In the genomic region with DNA sequence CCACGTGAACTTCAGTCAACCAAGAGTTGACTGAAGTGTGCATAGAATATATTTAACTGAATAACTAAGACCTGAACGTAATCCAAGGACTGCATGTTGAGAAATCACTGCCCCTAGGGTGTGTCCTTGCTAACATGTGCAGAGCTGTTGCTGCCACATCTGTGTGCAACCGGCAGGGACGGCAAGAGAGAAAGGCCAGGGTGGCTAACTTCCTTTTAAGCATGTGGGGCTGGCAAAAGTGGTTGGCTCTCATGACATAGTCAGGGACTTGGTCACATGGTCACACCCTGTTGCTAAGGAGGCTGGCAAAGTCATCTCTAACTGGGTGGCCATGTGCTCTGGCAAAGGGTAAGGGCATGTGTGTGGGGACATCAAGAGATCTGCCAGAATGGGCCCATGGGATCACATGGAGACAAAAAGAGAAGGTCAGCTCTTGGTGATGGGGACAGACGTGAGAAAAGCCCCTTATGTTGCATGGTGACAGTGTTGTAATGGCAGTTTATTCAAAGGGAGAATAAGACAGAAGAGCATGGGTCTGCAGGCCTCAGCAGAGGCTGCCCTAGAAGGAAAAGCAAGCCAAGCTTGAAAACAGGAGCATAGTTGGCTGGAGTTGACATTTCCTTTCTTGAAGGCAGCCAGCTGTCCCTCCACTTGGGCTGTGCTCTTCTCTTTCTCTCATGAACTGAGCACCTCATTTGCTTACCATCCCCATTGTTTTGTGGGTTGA, we compare ENCODE assay signal across 21 cellular contexts. TPM values are rescaled to one million over a fixed set of nuclear protein-coding genes. Genes with fewer than 3 reads are reported as not detected.
DNase-seq lines count a peak whose midpoint lies in the region; ATAC-seq and TF ChIP-seq lines count a peak whose summit lies in the region.
"Had no signal": no experiment of that assay in that cellular context is flagged by ENCODE, and none has a peak within 500 bp of the region (broad histone marks: within the 10 kb centered on the region; RNA-seq: fewer than 3 reads in every experiment).

No MANE protein-coding gene starts in this region.

- H3K4me1 Mint-ChIP-seq in stimulated activated naive B cell treated with anti-CD40 and anti-IgM and Interleukin-4, amounts not matched to agents 10 μg/mL and 1 μg/mL and 100 μg/mL, for 72 hours = no peaks in the 10 kb centered on the region

- H3K4me3 ChIP-seq in AG10803 (ENCODE audit: low read length) = no peak overlapping the region
- H3K4me3 ChIP-seq in fibroblast of villous mesenchyme (ENCODE audit: low read depth, low read length) = no peak overlapping the region
- H3K4me3 ChIP-seq: mucosa of descending colon, smooth muscle cell, thyroid gland had no signal

- H3K27me3 Mint-ChIP-seq in stimulated activated naive B cell treated with anti-CD40 and anti-IgM and Interleukin-4, amounts not matched to agents 10 μg/mL and 1 μg/mL and 100 μg/mL, for 72 hours = peaks cover 0 to 5% of the 10 kb centered on the region in 2 donors
- H3K27me3 Mint-ChIP-seq: CD8-positive, alpha-beta memory T cell had no signal

- DNase-seq in AG10803 (ENCODE audit: low read depth) (peak; percentile 40), OCI-M1 (lab: John Stamatoyannopoulos, UW) (peak; percentile 4), fibroblast of villous mesenchyme (ENCODE audit: low read depth) (peak; percentile 5), mesenteric fat pad (ENCODE audit: low spot score) (peak; percentile 71), NCI-H1436 (lab: John Stamatoyannopoulos, UW) (no peak), NCI-H345 treated with DMSO at 0.1 percent for 48 hours (lab: John Stamatoyannopoulos, UW; ENCODE audit: unreplicated experiment) (no peak)
- no peak for DNase-seq in stimulated activated naive B cell treated with anti-CD40 and anti-IgM and Interleukin-4, amounts not matched to agents 10 μg/mL and 1 μg/mL and 100 μg/mL, for 72 hours
- DNase-seq: activated CD8-positive, alpha-beta T cell treated with anti-CD3 and anti-CD28 coated beads, Interleukin-2, amount 10 ng/mL, durations not matched to agents 7 days and 5 days; amniotic stem cell; CD8-positive, alpha-beta memory T cell; kidney; NCI-H1092; nucleus accumbens; SW 1271 had no signal

- H3K9me3 Mint-ChIP-seq in stimulated activated naive B cell treated with anti-CD40 and anti-IgM and Interleukin-4, amounts not matched to agents 10 μg/mL and 1 μg/mL and 100 μg/mL, for 72 hours = no peaks in the 10 kb centered on the region

- no peaks in the 10 kb centered on the region for H3K36me3 Mint-ChIP-seq in stimulated activated naive B cell treated with anti-CD40 and anti-IgM and Interleukin-4, amounts not matched to agents 10 μg/mL and 1 μg/mL and 100 μg/mL, for 72 hours
- H3K36me3 Mint-ChIP-seq: CD8-positive, alpha-beta memory T cell; IgD-negative memory B cell had no signal

- no peak overlapping the region for H3K4me3 Mint-ChIP-seq in stimulated activated naive B cell treated with anti-CD40 and anti-IgM and Interleukin-4, amounts not matched to agents 10 μg/mL and 1 μg/mL and 100 μg/mL, for 72 hours
- H3K4me3 Mint-ChIP-seq: activated CD8-positive, alpha-beta T cell treated with anti-CD3 and anti-CD28 coated beads, Interleukin-2, amount 10 ng/mL, durations not matched to agents 7 days and 5 days; CD8-positive, alpha-beta memory T cell; IgD-negative memory B cell had no signal

- no peak for ATAC-seq in HG02571 (IDR thresholded peaks at IDR 0.05; ENCODE audit: unreplicated experiment)
- ATAC-seq in stimulated activated naive B cell treated with anti-CD40 and anti-IgM and Interleukin-4, amounts not matched to agents 10 μg/mL and 1 μg/mL and 100 μg/mL, for 72 hours (replicated peaks) = no peak
- ATAC-seq: activated CD8-positive, alpha-beta T cell treated with anti-CD3 and anti-CD28 coated beads, Interleukin-2, amount 10 ng/mL, durations not matched to agents 7 days and 5 days; mucosa of descending colon; Panc1 had no signal

- TF ChIP-seq CTCF in AG10803 (conservative IDR thresholded peaks at IDR 0.05; ENCODE audit: low read length) (no peak), fibroblast of villous mesenchyme (IDR thresholded peaks at IDR 0.05; ENCODE audit: insufficient read depth, low read depth, low read length) (no peak)

- H3K27ac Mint-ChIP-seq in stimulated activated naive B cell treated with anti-CD40 and anti-IgM and Interleukin-4, amounts not matched to agents 10 μg/mL and 1 μg/mL and 100 μg/mL, for 72 hours = no peak overlapping the region
- H3K27ac Mint-ChIP-seq: activated CD8-positive, alpha-beta T cell treated with anti-CD3 and anti-CD28 coated beads, Interleukin-2, amount 10 ng/mL, durations not matched to agents 7 days and 5 days; IgD-negative memory B cell had no signal

RNA-seq across cellular contexts. Expression of a gene that starts 52.5 kb away (rescaled TPM):
- total RNA-seq in fibroblast of villous mesenchyme (0.32 and 1.7 TPM in 2 replicates), mesenteric fat pad (11.9 TPM)
- total RNA-seq: activated CD8-positive, alpha-beta T cell treated with anti-CD3 and anti-CD28 coated beads, Interleukin-2, amount 10 ng/mL, durations not matched to agents 7 days and 5 days; CD8-positive, alpha-beta memory T cell; endothelial cell of umbilical vein had no signal

Comparison
In these comparisons a context has a peak if more than half of its experiments do, and no peak if none do; other contexts are left out.
1. DNase-seq: peak in AG10803 (single experiment), OCI-M1 (single experiment), fibroblast of villous mesenchyme (single experiment) and mesenteric fat pad (single experiment); none in NCI-H1436 (single experiment), NCI-H345 treated with DMSO at 0.1 percent for 48 hours (single experiment) and stimulated activated naive B cell treated with anti-CD40 and anti-IgM and Interleukin-4, amounts not matched to agents 10 μg/mL and 1 μg/mL and 100 μg/mL, for 72 hours (single experiment).